In the genomic region with DNA sequence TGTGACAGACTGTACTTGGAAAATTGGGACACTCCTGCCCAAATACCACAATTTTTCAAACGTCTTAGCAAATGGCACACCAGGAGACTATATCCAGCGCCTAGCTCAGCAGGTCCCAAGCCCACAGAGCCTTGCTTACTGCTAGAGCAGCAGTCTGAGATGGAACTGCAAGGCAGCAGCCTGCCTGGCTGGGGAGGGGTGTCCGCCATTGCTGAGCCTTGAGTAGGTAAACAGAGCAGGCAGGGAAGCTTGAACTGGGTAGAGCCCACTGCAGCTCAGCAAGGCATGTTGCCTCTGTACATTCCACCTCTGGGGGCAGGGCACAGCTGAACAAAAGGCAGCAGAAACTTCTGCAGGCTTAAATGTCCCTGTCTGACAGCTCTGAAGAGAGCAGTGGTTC, we compare ENCODE assay signal across 16 cellular contexts.
DNase-seq lines count a peak whose midpoint lies in the region; FAIRE-seq and TF ChIP-seq lines count a peak whose summit lies in the region.
"Had no signal": no experiment of that assay in that cellular context is flagged by ENCODE, and none has a peak within 500 bp of the region (broad histone marks: within the 10 kb centered on the region; RNA-seq: fewer than 3 reads in every experiment).

No MANE protein-coding gene starts in this region.

- FAIRE-seq in kidney (lab: Jason Lieb, UNC) (no peak), frontal cortex (lab: Jason Lieb, UNC) (no peak)
- FAIRE-seq: K562 had no signal

- in situ Hi-C loops in G401 (cut with HindIII; ENCODE audit: low sequenced_read_pairs): no loop called here

- CTCF ChIA-PET in Caco-2 (lab: Charles Lee): no interaction called here

- H3K27ac ChIP-seq in kidney (ENCODE audit: low read depth in 2 of 2, low read length in 2 of 2): no peak overlapping the region
- H3K27ac ChIP-seq: BLaER1 had no signal

- no peaks in the 10 kb centered on the region for H3K4me1 Mint-ChIP-seq in Caco-2 (ENCODE audit: low read depth, unreplicated experiment)
- no peaks in the 10 kb centered on the region for H3K4me1 Mint-ChIP-seq in chondrocyte (ENCODE audit: low read depth)

- intact Hi-C loops in Caco-2 (cut with micrococcal nuclease; ENCODE audit: unreplicated experiment): no loop called here
- intact Hi-C loops in kidney (cut with DNase I): no loop called here

- POLR2A ChIA-PET in Caco-2 (lab: Charles Lee): no interaction called here

- H3K4me3 ChIP-seq in Caco-2 (ENCODE audit: low read depth, low read length) (no peak overlapping the region), kidney (ENCODE audit: low read length in 2 of 2) (no peak overlapping the region)
- H3K4me3 ChIP-seq: BLaER1, K562 had no signal

- no peaks in the 10 kb centered on the region for H3K9me3 Mint-ChIP-seq in Caco-2 (ENCODE audit: unreplicated experiment)
- H3K9me3 Mint-ChIP-seq in chondrocyte (ENCODE audit: low read depth): peaks cover 26% of the 10 kb centered on the region

- no peaks in the 10 kb centered on the region for H3K36me3 Mint-ChIP-seq in Caco-2 (ENCODE audit: insufficient read depth, unreplicated experiment)
- peaks cover 8% of the 10 kb centered on the region for H3K36me3 Mint-ChIP-seq in chondrocyte (ENCODE audit: low read depth)
- H3K36me3 Mint-ChIP-seq: CD8-positive, alpha-beta T cell had no signal

- H3K9ac ChIP-seq in kidney (ENCODE audit: low read length in 2 of 2): no peak overlapping the region
- H3K9ac ChIP-seq: BLaER1 had no signal

- H3K4me1 ChIP-seq in Caco-2: no peaks in the 10 kb centered on the region
- H3K4me1 ChIP-seq in kidney (ENCODE audit: control insufficient read depth in 1 of 2, insufficient read depth in 1 of 2, low read depth in 1 of 2, low read length in 2 of 2): no peaks in the 10 kb centered on the region
- H3K4me1 ChIP-seq: BLaER1 had no signal

- no peak overlapping the region for H3K4me3 Mint-ChIP-seq in Caco-2 (ENCODE audit: unreplicated experiment)
- no peak overlapping the region for H3K4me3 Mint-ChIP-seq in chondrocyte (ENCODE audit: unreplicated experiment)
- H3K4me3 Mint-ChIP-seq: CD8-positive, alpha-beta T cell had no signal

- H3K9me3 ChIP-seq in Caco-2 (no peaks in the 10 kb centered on the region), kidney (ENCODE audit: control insufficient read depth in 1 of 2, low read length in 2 of 2) (peaks cover 0 to 4% of the 10 kb centered on the region in 2 donors)
- H3K9me3 ChIP-seq: BLaER1 had no signal

- BruUV-seq in Caco-2 (replicated peaks; lab: Mats Ljungman, UMichigan): no TSS peak

- DNase-seq in Caco-2 (peak; percentile 21 to 36), chondrocyte (ENCODE audit: low spot score) (peak; percentile 59), kidney (peak; percentile 45), NCI-H510A treated with DMSO at 0.1 percent for 48 hours (lab: John Stamatoyannopoulos, UW) (no peak), frontal cortex (ENCODE audit: low spot score in 2 of 2) (no peak), G401 (ENCODE audit: low spot score) (no peak)
- no peak for DNase-seq in activated CD4-positive, alpha-beta T cell treated with anti-CD3 and anti-CD28 coated beads, Interleukin-2, amount 50 U/mL, for 48 hours
- DNase-seq: 8988T; CD8-positive, alpha-beta T cell; DMS 273 treated with DMSO at 0.1 percent for 48 hours; DMS53; GF-D8; HCEC 1CT; IMR-90 had no signal

- no peaks in the 10 kb centered on the region for H3K27me3 ChIP-seq in Caco-2 (replicated peaks; ENCODE audit: control insufficient read depth, insufficient read depth, low read length)
- H3K27me3 ChIP-seq: BLaER1 had no signal

- no peak overlapping the region for H3K27ac Mint-ChIP-seq in Caco-2 (ENCODE audit: unreplicated experiment)
- H3K27ac Mint-ChIP-seq in chondrocyte (ENCODE audit: unreplicated experiment): no peak overlapping the region
- H3K27ac Mint-ChIP-seq: CD8-positive, alpha-beta T cell had no signal

- H3K27me3 Mint-ChIP-seq in Caco-2 (ENCODE audit: insufficient read depth, unreplicated experiment) (no peaks in the 10 kb centered on the region), chondrocyte (ENCODE audit: low read depth) (no peaks in the 10 kb centered on the region)

- H3K36me3 ChIP-seq in Caco-2 (ENCODE audit: control insufficient read depth, insufficient read depth, low read length) (no peaks in the 10 kb centered on the region), kidney (ENCODE audit: control insufficient read depth in 1 of 2, insufficient read depth in 2 of 2, low read length in 2 of 2) (no peaks in the 10 kb centered on the region)
- H3K36me3 ChIP-seq: BLaER1 had no signal

- TF ChIP-seq CTCF in Caco-2 (IDR thresholded peaks at IDR 0.05; ENCODE audit: insufficient read depth in 1 of 2, low read depth in 1 of 2, low read length in 1 of 2, severe bottlenecking in 1 of 2, unreplicated experiment in 1 of 2): no peak
- TF ChIP-seq CTCF in chondrocyte (IDR thresholded peaks at IDR 0.05): no peak
- no peak for TF ChIP-seq CTCF in kidney (IDR thresholded peaks at IDR 0.05; ENCODE audit: borderline replicate concordance, extremely low read depth, insufficient read depth)

Comparison
In these comparisons a context has a peak if more than half of its experiments do, and no peak if none do; other contexts are left out.
1. DNase-seq: peak in Caco-2 (2 of 2), chondrocyte (single experiment) and kidney (single experiment); none in NCI-H510A treated with DMSO at 0.1 percent for 48 hours (single experiment), frontal cortex (0 of 2), activated CD4-positive, alpha-beta T cell treated with anti-CD3 and anti-CD28 coated beads, Interleukin-2, amount 50 U/mL, for 48 hours (0 of 2) and G401 (single experiment).